12 cellular contexts compared by ENCODE assay signal in genomic region chr11:17209939-17210245, GRCh38. TPM values are rescaled to one million over a fixed set of nuclear protein-coding genes. Genes with fewer than 3 reads are reported as not detected.
DNase-seq lines count a peak whose midpoint lies in the region; ATAC-seq, FAIRE-seq and TF ChIP-seq lines count a peak whose summit lies in the region.
"Had no signal": no experiment of that assay in that cellular context is flagged by ENCODE, and none has a peak within 500 bp of the region (broad histone marks: within the 10 kb centered on the region; RNA-seq: fewer than 3 reads in every experiment).

No MANE protein-coding gene starts in this region.

- peak overlapping the region; percentile 95 for H3K4me3 Mint-ChIP-seq in CD4-positive, alpha-beta T cell

- no peak for FAIRE-seq in endothelial cell of umbilical vein (lab: Jason Lieb, UNC)

- H3K27ac Mint-ChIP-seq in CD4-positive, alpha-beta T cell, result peak overlapping the region; percentile 90

- H3K9ac ChIP-seq in endothelial cell of umbilical vein (replicated peaks; ENCODE audit: extremely low read depth, insufficient read depth, low read length) (peak overlapping the region; percentile 84), trophoblast cell (ENCODE audit: low read length) (no peak overlapping the region)

- H3K18ac ChIP-seq in trophoblast cell (ENCODE audit: low read length), result no peak overlapping the region

- BruUV-seq in PC-9 (replicated peaks; lab: Mats Ljungman, UMichigan), result TSS peak; percentile 32
- TSS peak; percentile 46 for BruUV-seq in endothelial cell of umbilical vein (replicated peaks; lab: Mats Ljungman, UMichigan)

- no peaks in the 10 kb centered on the region for H3K9me1 ChIP-seq in endothelial cell of umbilical vein (replicated peaks; ENCODE audit: control insufficient read depth, extremely low read depth, insufficient read depth, low read length)

- H2BK5ac ChIP-seq in trophoblast cell (ENCODE audit: low read depth, low read length, poor library complexity), result no peak overlapping the region

- dilution Hi-C loops in endothelial cell of umbilical vein (cut with MboI; ENCODE audit: extremely low pct_ligation_motif_present, low sequenced_read_pairs), result no loop called here

- WGBS in trophoblast cell (ENCODE audit: extremely low coverage, insufficient coverage, insufficient read length), result no CpG with 5 or more reads among the region's 1 CpG

- H3K4me1 Mint-ChIP-seq in CD4-positive, alpha-beta T cell (ENCODE audit: low read depth), result peaks cover 28% of the 10 kb centered on the region

- DNase-seq in CD4-positive, alpha-beta T cell, result no peak
- DNase-seq in PC-9 (no peak), endothelial cell of umbilical vein (ENCODE audit: low read depth, low spot score) (no peak), trophoblast cell (no peak), 8988T (no peak), mesenteric fat pad (ENCODE audit: low spot score) (no peak)
- DNase-seq: DMS79, H9, NCI-H187, RPMI8226 had no signal

- no peak overlapping the region for H2BK12ac ChIP-seq in trophoblast cell (ENCODE audit: low read length)

- H4K91ac ChIP-seq in trophoblast cell (ENCODE audit: low read depth, low read length), result no peak overlapping the region

- H2AFZ ChIP-seq in PC-9, result no peak overlapping the region
- H2AFZ ChIP-seq in endothelial cell of umbilical vein (ENCODE audit: low read depth, low read length), result no peak overlapping the region
- no peak overlapping the region for H2AFZ ChIP-seq in trophoblast cell (ENCODE audit: insufficient read depth, low read length, poor library complexity)

- H2BK120ac ChIP-seq in trophoblast cell (ENCODE audit: insufficient read depth, low read length, poor library complexity), result no peak overlapping the region

- H3K79me1 ChIP-seq in trophoblast cell (ENCODE audit: low read length), result peaks cover 16% of the 10 kb centered on the region

- no peaks in the 10 kb centered on the region for H3K27me3 ChIP-seq in CD4-positive, alpha-beta T cell (ENCODE audit: control insufficient read depth, insufficient read depth, low read length)
- H3K27me3 ChIP-seq in PC-9 (ENCODE audit: insufficient read depth, low read depth), result no peaks in the 10 kb centered on the region
- H3K27me3 ChIP-seq in endothelial cell of umbilical vein (ENCODE audit: control insufficient read depth in 2 of 2, insufficient read depth in 2 of 2, low read length in 2 of 2), result no peaks in the 10 kb centered on the region
- H3K27me3 ChIP-seq in trophoblast cell (ENCODE audit: insufficient read depth, low read length), result no peaks in the 10 kb centered on the region

- H4K12ac ChIP-seq in trophoblast cell (ENCODE audit: low read depth, low read length), result no peak overlapping the region

- peaks cover 25% of the 10 kb centered on the region for H3F3A ChIP-seq in PC-9 (ENCODE audit: insufficient read depth, low read depth)

- TF ChIP-seq CTCF in CD4-positive, alpha-beta T cell (IDR thresholded peaks at IDR 0.05), result no peak
- TF ChIP-seq CTCF in PC-9 (conservative IDR thresholded peaks at IDR 0.05), result no peak
- TF ChIP-seq CTCF in endothelial cell of umbilical vein (IDR thresholded peaks at IDR 0.05; ENCODE audit: extremely low read depth in 1 of 2, insufficient read depth in 1 of 2, low read depth in 1 of 2, low read length in 2 of 2), result no peak

- no peak overlapping the region for H2AK5ac ChIP-seq in trophoblast cell (ENCODE audit: low read length)

- peaks cover 18% of the 10 kb centered on the region for H3K36me3 Mint-ChIP-seq in CD4-positive, alpha-beta T cell (ENCODE audit: low read depth)

- H3K36me3 ChIP-seq in PC-9 (ENCODE audit: low read depth) (no peaks in the 10 kb centered on the region), endothelial cell of umbilical vein (ENCODE audit: control insufficient read depth in 2 of 2, extremely low read depth in 1 of 2, insufficient read depth in 2 of 2, low read length in 2 of 2) (no peaks in the 10 kb centered on the region), trophoblast cell (ENCODE audit: control insufficient read depth in 1 of 2, insufficient read depth in 2 of 2, low read length in 2 of 2) (no peaks in the 10 kb centered on the region)

- H3K4ac ChIP-seq in trophoblast cell (ENCODE audit: low read depth, low read length), result no peak overlapping the region

- POLR2A ChIA-PET in CD4-positive, alpha-beta T cell (lab: Charles Lee), result interaction anchor here (0.6 to 2.3 kb wide), 5 partner anchors 12 to 804 kb away, joined by 3 to 7 read pairs (median 4); partner anchors contain the start of genes NUCB2 and RPS13
- POLR2A ChIA-PET in PC-9 (lab: Charles Lee; ENCODE audit: unreplicated experiment) (interaction anchor here (0.6 kb wide), 1 partner anchor 94 kb away, joined by 3 read pairs; no protein-coding TSS in a partner anchor), endothelial cell of umbilical vein (lab: Charles Lee) (interaction anchor here (0.7 to 3.0 kb wide), 5 partner anchors 14 to 144 kb away, joined by 3 to 36 read pairs (median 6); partner anchors contain the start of gene NUCB2)

- H3K27ac ChIP-seq in CD4-positive, alpha-beta T cell (ENCODE audit: low read depth, low read length), result no peak overlapping the region
- H3K27ac ChIP-seq in PC-9, result peak overlapping the region; percentile 95
- peak overlapping the region; percentile 98 for H3K27ac ChIP-seq in endothelial cell of umbilical vein (ENCODE audit: insufficient read depth, low read depth, low read length)
- H3K27ac ChIP-seq in trophoblast cell (ENCODE audit: low read depth, low read length), result peak overlapping the region; percentile 40

- no peak overlapping the region for H3K23ac ChIP-seq in trophoblast cell (ENCODE audit: low read length)

- H3K4me1 ChIP-seq in PC-9 (replicated peaks; ENCODE audit: insufficient read depth), result peaks cover 26% of the 10 kb centered on the region
- H3K4me1 ChIP-seq in endothelial cell of umbilical vein (ENCODE audit: control insufficient read depth, extremely low read depth, insufficient read depth, low read length), result peaks cover 28% of the 10 kb centered on the region
- peaks cover 0 to 2% of the 10 kb centered on the region in 2 experiments for H3K4me1 ChIP-seq in trophoblast cell (ENCODE audit: control insufficient read depth in 1 of 2, insufficient read depth in 2 of 2, low read length in 2 of 2)

- no peaks in the 10 kb centered on the region for H3K9me2 ChIP-seq in PC-9 (ENCODE audit: insufficient read depth)

- no peak overlapping the region for H3K14ac ChIP-seq in trophoblast cell (ENCODE audit: low read length)

- intact Hi-C loops in CD4-positive, alpha-beta T cell (cut with DNase I, micrococcal nuclease), result loop anchor here (2.0 to 10.0 kb wide), 10 partner anchors 67 to 1187 kb away; partner anchors contain the start of genes NUCB2 (in 2 of the 2), C11orf58 (in 1 of the 2), GTF2H1 (in 1 of the 2) and HPS5 (in 1 of the 2)
- intact Hi-C loops in PC-9 (cut with micrococcal nuclease; ENCODE audit: unreplicated experiment), result loop anchor here (10.0 kb wide), 2 partner anchors 225 to 255 kb away; no protein-coding TSS in a partner anchor
- intact Hi-C loops in endothelial cell of umbilical vein (cut with micrococcal nuclease), result loop anchor here (1.0 to 5.0 kb wide), 7 partner anchors 14 to 1112 kb away; partner anchors contain the start of genes GTF2H1, HPS5, NUCB2 and RPS13

- no peak for TF ChIP-seq POLR2A in endothelial cell of umbilical vein (IDR thresholded peaks at IDR 0.05; ENCODE audit: low read depth, low read length)

- H3K79me2 ChIP-seq in PC-9 (ENCODE audit: low read depth), result peaks cover 34% of the 10 kb centered on the region
- peaks cover 28% of the 10 kb centered on the region for H3K79me2 ChIP-seq in endothelial cell of umbilical vein (ENCODE audit: control insufficient read depth, insufficient read depth, low read length)
- H3K79me2 ChIP-seq in trophoblast cell (ENCODE audit: control insufficient read depth, insufficient read depth, low read length, poor library complexity), result peaks cover 17% of the 10 kb centered on the region

- no peaks in the 10 kb centered on the region for H3K9me3 Mint-ChIP-seq in CD4-positive, alpha-beta T cell

- CTCF ChIA-PET in CD4-positive, alpha-beta T cell (lab: Charles Lee), result interaction anchor here (1.0 kb wide), 1 partner anchor 20 kb away, joined by 3 read pairs; no protein-coding TSS in a partner anchor
- CTCF ChIA-PET in PC-9 (lab: Charles Lee), result no interaction called here
- CTCF ChIA-PET in endothelial cell of umbilical vein (lab: Charles Lee), result interaction anchor here (0.7 to 3.6 kb wide), 11 partner anchors 8 to 424 kb away, joined by 3 to 34 read pairs (median 4); no protein-coding TSS in a partner anchor

- peak overlapping the region; percentile 72; the same call in 1 of the 2 replicates for H3K4me3 ChIP-seq in PC-9
- peak overlapping the region in 1 of 3 experiments; percentile 69 for H3K4me3 ChIP-seq in endothelial cell of umbilical vein (replicated peaks in 1 of 3; ENCODE audit: insufficient read depth in 1 of 3, low read depth in 1 of 3, low read length in 3 of 3)
- H3K4me3 ChIP-seq in trophoblast cell (ENCODE audit: low read depth, low read length), result no peak overlapping the region

- no peak overlapping the region for H4K8ac ChIP-seq in trophoblast cell (ENCODE audit: low read depth, low read length)

- peak overlapping the region; percentile 99 for H3K4me2 ChIP-seq in PC-9
- H3K4me2 ChIP-seq in endothelial cell of umbilical vein (ENCODE audit: insufficient read depth, low read length), result peak overlapping the region; percentile 100
- no peak overlapping the region for H3K4me2 ChIP-seq in trophoblast cell (ENCODE audit: low read length)

- H4K20me1 ChIP-seq in PC-9 (ENCODE audit: insufficient read depth), result 0 out of 2 replicates have a peak, but pooled peaks cover 3% of the 10 kb centered on the region
- H4K20me1 ChIP-seq in endothelial cell of umbilical vein (replicated peaks; ENCODE audit: control insufficient read depth, extremely low read depth, insufficient read depth, low read length), result peaks cover 5% of the 10 kb centered on the region

- H3K9me3 ChIP-seq in CD4-positive, alpha-beta T cell (ENCODE audit: control insufficient read depth, low read length), result peaks cover 6% of the 10 kb centered on the region
- no peaks in the 10 kb centered on the region; the same call in 1 of the 2 replicates for H3K9me3 ChIP-seq in PC-9 (ENCODE audit: insufficient read depth, low read depth)
- peaks cover 2% of the 10 kb centered on the region for H3K9me3 ChIP-seq in endothelial cell of umbilical vein (replicated peaks; ENCODE audit: control insufficient read depth, insufficient read depth, low read length)
- no peaks in the 10 kb centered on the region for H3K9me3 ChIP-seq in trophoblast cell (ENCODE audit: insufficient read depth, low read depth, low read length)

- no peak for ATAC-seq in CD4-positive, alpha-beta T cell (ENCODE audit: poor library complexity)
- ATAC-seq in GM21717 (IDR thresholded peaks at IDR 0.05; ENCODE audit: unreplicated experiment) (no peak), HG02798 (IDR thresholded peaks at IDR 0.05; ENCODE audit: poor library complexity, unreplicated experiment) (no peak)

- H3K27me3 Mint-ChIP-seq in CD4-positive, alpha-beta T cell, result no peaks in the 10 kb centered on the region

RNA-seq across cellular contexts. Expression of gene PIK3C2A, which starts 2.1 kb away (rescaled TPM):
- 10 to 100 TPM; 39.2 to 43.0 TPM for total RNA-seq in CD4-positive, alpha-beta T cell
- total RNA-seq in PC-9 (2021), result 53.8 and 70.7 TPM in 2 replicates
- total RNA-seq in endothelial cell of umbilical vein, result 142 and 148 TPM in 2 replicates
- polyA plus RNA-seq in endothelial cell of umbilical vein, result 21.7 and 33.7 TPM in 2 replicates
- polyA plus RNA-seq in endothelial cell of umbilical vein (2011; cell fraction: cytosol; rRNA removed), result 31.5 and 34.0 TPM in 2 replicates
- polyA plus RNA-seq in endothelial cell of umbilical vein (2011; cell fraction: nucleus; rRNA removed), result 60.6 and 77.7 TPM in 2 replicates
- 46.8 and 86.3 TPM in 2 replicates for polyA plus RNA-seq in endothelial cell of umbilical vein (2012)
- polyA minus RNA-seq in endothelial cell of umbilical vein, result 66.6 and 68.5 TPM in 2 replicates
- polyA minus RNA-seq in endothelial cell of umbilical vein (2011; cell fraction: cytosol; rRNA and poly(A)+ RNA removed), result 20.4 TPM
- 88.5 and 141 TPM in 2 replicates for polyA minus RNA-seq in endothelial cell of umbilical vein (2011; cell fraction: nucleus; rRNA and poly(A)+ RNA removed)
- 145 and 149 TPM in 2 replicates for polyA plus RNA-seq in trophoblast cell (2013)
- total RNA-seq in mesenteric fat pad, result 80.5 TPM
